In the genomic region with DNA sequence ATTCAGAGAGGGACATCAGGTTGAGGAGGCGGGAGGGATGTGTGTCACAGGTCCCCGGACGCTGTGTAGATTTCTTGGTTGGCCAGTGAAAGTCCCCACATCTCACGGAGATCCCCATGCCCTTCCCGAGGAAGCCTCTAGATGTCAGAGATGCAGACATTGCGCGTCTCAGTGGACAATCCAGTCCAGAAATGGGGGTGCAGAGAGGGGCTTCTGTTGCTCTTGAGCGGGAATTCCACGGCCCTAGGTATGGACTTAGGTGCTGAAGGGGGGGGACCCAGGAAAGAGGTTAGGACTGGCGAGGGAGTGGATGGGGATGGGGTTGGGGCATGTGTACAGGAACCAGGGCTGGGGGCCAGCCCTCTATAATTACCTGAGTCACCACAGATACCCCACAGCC, we compare ENCODE assay signal across 21 cellular contexts. TPM values are rescaled to one million over a fixed set of nuclear protein-coding genes. Genes with fewer than 3 reads are reported as not detected.
"Had no signal": no experiment of that assay in that cellular context is flagged by ENCODE, and none has a peak within 500 bp of the region (broad histone marks: within the 10 kb centered on the region; RNA-seq: fewer than 3 reads in every experiment).

No MANE protein-coding gene starts in this region.

- H3K4me3 ChIP-seq: lower lobe of right lung, ovary, psoas muscle, sigmoid colon, testis, tibial artery had no signal

- ATAC-seq: effector memory CD8-positive, alpha-beta T cell; left ventricle myocardium superior; lower lobe of right lung; natural killer cell; psoas muscle; right cardiac atrium; stimulated activated memory B cell treated with anti-CD40 and anti-IgM and Interleukin-4, amounts not matched to agents 10 μg/mL and 1 μg/mL and 100 μg/mL, for 72 hours; stimulated activated naive CD8-positive, alpha-beta T cell treated with anti-CD3 and anti-CD28 coated beads, Interleukin-15, Interleukin-2, amounts not matched to agents 100 U/mL and 50 U/mL, for 24 hours had no signal

- FAIRE-seq: endometrium, frontal cortex, keratinocyte had no signal

- H3K36me3 ChIP-seq: lower lobe of right lung, neutrophil, ovary, sigmoid colon, tibial artery had no signal

- H3K9me3 ChIP-seq: lower lobe of right lung, neutrophil, ovary, psoas muscle, sigmoid colon, testis, tibial artery had no signal

- DNase-seq: cortex of kidney; effector memory CD8-positive, alpha-beta T cell; hypothalamus; left ventricle myocardium superior; lower lobe of right lung; natural killer cell; ovary; psoas muscle; right cardiac atrium; stimulated activated CD4-positive, alpha-beta T cell treated with anti-CD3 and anti-CD28 coated beads, Interleukin-2, amount 100 ng/mL, for 24 hours; stimulated activated CD4-positive, alpha-beta T cell treated with anti-CD3 and anti-CD28 coated beads, Interleukin-4, amount 100 ng/mL, for 4 hours; stimulated activated naive CD8-positive, alpha-beta T cell treated with anti-CD3 and anti-CD28 coated beads, Interleukin-15, Interleukin-2, amounts not matched to agents 100 U/mL and 50 U/mL, for 24 hours; substantia nigra; testis; tibial artery had no signal

- H3K4me1 ChIP-seq: psoas muscle, testis had no signal

- H3K27ac ChIP-seq: lower lobe of right lung, neutrophil, ovary, psoas muscle, testis had no signal

- H3K27me3 ChIP-seq: ovary, testis had no signal

RNA-seq across cellular contexts. Expression of gene THY1, which starts 7.0 kb away (rescaled TPM):
- total RNA-seq: natural killer cell had no signal
